Comparison of ENCODE assay signal across 1 cellular context in the genomic region with DNA sequence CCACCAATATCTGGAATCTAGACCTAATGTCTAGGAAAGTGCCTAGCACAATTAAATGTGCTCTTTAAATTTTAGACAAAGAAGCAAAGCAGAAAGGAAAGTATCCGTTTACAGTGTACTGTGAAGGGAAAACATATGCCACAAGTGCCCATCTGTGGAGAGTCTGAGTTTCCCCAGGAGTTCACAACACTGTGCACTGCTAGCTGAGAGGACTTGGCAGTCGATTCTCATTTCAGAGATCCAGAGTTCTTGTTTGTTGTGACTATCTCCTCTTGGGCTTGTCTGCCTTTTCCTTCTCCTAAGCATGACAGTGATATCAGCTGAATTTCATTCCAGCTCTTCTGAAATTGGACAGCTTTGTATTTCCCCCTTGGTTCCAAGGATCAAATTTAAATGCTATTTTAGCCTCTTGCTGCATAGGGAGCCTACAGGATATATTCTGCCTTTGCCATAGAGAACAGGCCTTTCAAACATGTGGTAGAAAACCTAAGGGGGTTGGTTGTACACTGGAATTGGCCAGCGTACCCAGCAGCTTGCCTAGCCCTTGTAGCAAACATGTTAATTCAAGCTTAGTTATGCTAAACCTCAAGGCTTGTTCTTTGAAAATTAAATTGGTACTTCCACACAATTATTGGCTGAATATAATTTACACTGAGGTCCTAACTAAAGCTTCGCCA.
TF ChIP-seq lines count a peak whose summit lies in the region.

No MANE protein-coding gene starts in this region.

TF ChIP-seq in H1, 55 proteins besides CTCF, POLR2A, EP300 and RAD21:
- TF ChIP-seq BRCA1 (IDR thresholded peaks at IDR 0.05; ENCODE audit: low read depth, low read length) = no peak
- TF ChIP-seq CHD2 (IDR thresholded peaks at IDR 0.05; ENCODE audit: low read length) = no peak
- TF ChIP-seq JUN (IDR thresholded peaks at IDR 0.05; ENCODE audit: low read depth, low read length) = no peak
- TF ChIP-seq, protein P1, sequence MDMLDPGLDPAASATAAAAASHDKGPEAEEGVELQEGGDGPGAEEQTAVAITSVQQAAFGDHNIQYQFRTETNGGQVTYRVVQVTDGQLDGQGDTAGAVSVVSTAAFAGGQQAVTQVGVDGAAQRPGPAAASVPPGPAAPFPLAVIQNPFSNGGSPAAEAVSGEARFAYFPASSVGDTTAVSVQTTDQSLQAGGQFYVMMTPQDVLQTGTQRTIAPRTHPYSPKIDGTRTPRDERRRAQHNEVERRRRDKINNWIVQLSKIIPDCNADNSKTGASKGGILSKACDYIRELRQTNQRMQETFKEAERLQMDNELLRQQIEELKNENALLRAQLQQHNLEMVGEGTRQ (IDR thresholded peaks at IDR 0.05; ENCODE audit: low read length) = no peak
- TF ChIP-seq CTBP2 (IDR thresholded peaks at IDR 0.05; ENCODE audit: borderline replicate concordance, insufficient read depth, insufficient read length, low read length) = no peak
- TF ChIP-seq KDM4A (IDR thresholded peaks at IDR 0.05; ENCODE audit: low read depth, low read length, severe bottlenecking) = no peak
- TF ChIP-seq JUND (IDR thresholded peaks at IDR 0.05; ENCODE audit: low read length) = no peak
- TF ChIP-seq, protein P2, sequence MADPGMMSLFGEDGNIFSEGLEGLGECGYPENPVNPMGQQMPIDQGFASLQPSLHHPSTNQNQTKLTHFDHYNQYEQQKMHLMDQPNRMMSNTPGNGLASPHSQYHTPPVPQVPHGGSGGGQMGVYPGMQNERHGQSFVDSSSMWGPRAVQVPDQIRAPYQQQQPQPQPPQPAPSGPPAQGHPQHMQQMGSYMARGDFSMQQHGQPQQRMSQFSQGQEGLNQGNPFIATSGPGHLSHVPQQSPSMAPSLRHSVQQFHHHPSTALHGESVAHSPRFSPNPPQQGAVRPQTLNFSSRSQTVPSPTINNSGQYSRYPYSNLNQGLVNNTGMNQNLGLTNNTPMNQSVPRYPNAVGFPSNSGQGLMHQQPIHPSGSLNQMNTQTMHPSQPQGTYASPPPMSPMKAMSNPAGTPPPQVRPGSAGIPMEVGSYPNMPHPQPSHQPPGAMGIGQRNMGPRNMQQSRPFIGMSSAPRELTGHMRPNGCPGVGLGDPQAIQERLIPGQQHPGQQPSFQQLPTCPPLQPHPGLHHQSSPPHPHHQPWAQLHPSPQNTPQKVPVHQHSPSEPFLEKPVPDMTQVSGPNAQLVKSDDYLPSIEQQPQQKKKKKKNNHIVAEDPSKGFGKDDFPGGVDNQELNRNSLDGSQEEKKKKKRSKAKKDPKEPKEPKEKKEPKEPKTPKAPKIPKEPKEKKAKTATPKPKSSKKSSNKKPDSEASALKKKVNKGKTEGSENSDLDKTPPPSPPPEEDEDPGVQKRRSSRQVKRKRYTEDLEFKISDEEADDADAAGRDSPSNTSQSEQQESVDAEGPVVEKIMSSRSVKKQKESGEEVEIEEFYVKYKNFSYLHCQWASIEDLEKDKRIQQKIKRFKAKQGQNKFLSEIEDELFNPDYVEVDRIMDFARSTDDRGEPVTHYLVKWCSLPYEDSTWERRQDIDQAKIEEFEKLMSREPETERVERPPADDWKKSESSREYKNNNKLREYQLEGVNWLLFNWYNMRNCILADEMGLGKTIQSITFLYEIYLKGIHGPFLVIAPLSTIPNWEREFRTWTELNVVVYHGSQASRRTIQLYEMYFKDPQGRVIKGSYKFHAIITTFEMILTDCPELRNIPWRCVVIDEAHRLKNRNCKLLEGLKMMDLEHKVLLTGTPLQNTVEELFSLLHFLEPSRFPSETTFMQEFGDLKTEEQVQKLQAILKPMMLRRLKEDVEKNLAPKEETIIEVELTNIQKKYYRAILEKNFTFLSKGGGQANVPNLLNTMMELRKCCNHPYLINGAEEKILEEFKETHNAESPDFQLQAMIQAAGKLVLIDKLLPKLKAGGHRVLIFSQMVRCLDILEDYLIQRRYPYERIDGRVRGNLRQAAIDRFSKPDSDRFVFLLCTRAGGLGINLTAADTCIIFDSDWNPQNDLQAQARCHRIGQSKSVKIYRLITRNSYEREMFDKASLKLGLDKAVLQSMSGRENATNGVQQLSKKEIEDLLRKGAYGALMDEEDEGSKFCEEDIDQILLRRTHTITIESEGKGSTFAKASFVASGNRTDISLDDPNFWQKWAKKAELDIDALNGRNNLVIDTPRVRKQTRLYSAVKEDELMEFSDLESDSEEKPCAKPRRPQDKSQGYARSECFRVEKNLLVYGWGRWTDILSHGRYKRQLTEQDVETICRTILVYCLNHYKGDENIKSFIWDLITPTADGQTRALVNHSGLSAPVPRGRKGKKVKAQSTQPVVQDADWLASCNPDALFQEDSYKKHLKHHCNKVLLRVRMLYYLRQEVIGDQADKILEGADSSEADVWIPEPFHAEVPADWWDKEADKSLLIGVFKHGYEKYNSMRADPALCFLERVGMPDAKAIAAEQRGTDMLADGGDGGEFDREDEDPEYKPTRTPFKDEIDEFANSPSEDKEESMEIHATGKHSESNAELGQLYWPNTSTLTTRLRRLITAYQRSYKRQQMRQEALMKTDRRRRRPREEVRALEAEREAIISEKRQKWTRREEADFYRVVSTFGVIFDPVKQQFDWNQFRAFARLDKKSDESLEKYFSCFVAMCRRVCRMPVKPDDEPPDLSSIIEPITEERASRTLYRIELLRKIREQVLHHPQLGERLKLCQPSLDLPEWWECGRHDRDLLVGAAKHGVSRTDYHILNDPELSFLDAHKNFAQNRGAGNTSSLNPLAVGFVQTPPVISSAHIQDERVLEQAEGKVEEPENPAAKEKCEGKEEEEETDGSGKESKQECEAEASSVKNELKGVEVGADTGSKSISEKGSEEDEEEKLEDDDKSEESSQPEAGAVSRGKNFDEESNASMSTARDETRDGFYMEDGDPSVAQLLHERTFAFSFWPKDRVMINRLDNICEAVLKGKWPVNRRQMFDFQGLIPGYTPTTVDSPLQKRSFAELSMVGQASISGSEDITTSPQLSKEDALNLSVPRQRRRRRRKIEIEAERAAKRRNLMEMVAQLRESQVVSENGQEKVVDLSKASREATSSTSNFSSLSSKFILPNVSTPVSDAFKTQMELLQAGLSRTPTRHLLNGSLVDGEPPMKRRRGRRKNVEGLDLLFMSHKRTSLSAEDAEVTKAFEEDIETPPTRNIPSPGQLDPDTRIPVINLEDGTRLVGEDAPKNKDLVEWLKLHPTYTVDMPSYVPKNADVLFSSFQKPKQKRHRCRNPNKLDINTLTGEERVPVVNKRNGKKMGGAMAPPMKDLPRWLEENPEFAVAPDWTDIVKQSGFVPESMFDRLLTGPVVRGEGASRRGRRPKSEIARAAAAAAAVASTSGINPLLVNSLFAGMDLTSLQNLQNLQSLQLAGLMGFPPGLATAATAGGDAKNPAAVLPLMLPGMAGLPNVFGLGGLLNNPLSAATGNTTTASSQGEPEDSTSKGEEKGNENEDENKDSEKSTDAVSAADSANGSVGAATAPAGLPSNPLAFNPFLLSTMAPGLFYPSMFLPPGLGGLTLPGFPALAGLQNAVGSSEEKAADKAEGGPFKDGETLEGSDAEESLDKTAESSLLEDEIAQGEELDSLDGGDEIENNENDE (IDR thresholded peaks at IDR 0.05; ENCODE audit: insufficient replicate concordance, low read length) = no peak
- TF ChIP-seq FOSL1 (IDR thresholded peaks at IDR 0.05; ENCODE audit: insufficient read depth, low read depth, low read length) = no peak
TF ChIP-seq in H1: peak in this region for 0.
